In genomic region chr2:240437181-240437860, GRCh38 we compare ENCODE assay signal across 8 cellular contexts. TPM values are rescaled to one million over a fixed set of nuclear protein-coding genes. Genes with fewer than 3 reads are reported as not detected.
DNase-seq lines count a peak whose midpoint lies in the region; ATAC-seq and TF ChIP-seq lines count a peak whose summit lies in the region.

No MANE protein-coding gene starts in this region.

- no CpG with 5 or more reads among the region's 12 CpGs for WGBS in trophoblast cell (ENCODE audit: extremely low coverage, insufficient coverage, insufficient read length)

- POLR2A ChIA-PET in CD4-positive, alpha-beta T cell (lab: Charles Lee), result no interaction called here

- H2AK5ac ChIP-seq in trophoblast cell (ENCODE audit: low read length), result no peak overlapping the region

- intact Hi-C loops in CD4-positive, alpha-beta T cell (cut with DNase I, micrococcal nuclease), result loop anchor here in 1 of 2 experiments (5.0 to 10.0 kb wide), 4 partner anchors 125 to 413 kb away; partner anchors contain the start of genes CAPN10, DUSP28 and NDUFA10

- peak overlapping the region; percentile 47 for H3K18ac ChIP-seq in trophoblast cell (ENCODE audit: low read length)

- no peaks in the 10 kb centered on the region for H3K9me3 Mint-ChIP-seq in CD4-positive, alpha-beta T cell

- peaks cover 4% of the 10 kb centered on the region for H3K36me3 Mint-ChIP-seq in CD4-positive, alpha-beta T cell (ENCODE audit: low read depth)

- H3K4me3 ChIP-seq in SJCRH30 (peak overlapping the region; percentile 82), foreskin fibroblast (ENCODE audit: low read depth in 1 of 2, low read length in 2 of 2) (peak overlapping the region; percentile 72 to 77), trophoblast cell (ENCODE audit: low read depth, low read length) (no peak overlapping the region)

- peaks cover 22% of the 10 kb centered on the region for H3K27me3 Mint-ChIP-seq in CD4-positive, alpha-beta T cell

- peaks cover 27% of the 10 kb centered on the region; the same call in 1 of the 2 replicates for H3K4me1 ChIP-seq in SJCRH30
- peaks cover 10 to 21% of the 10 kb centered on the region in 2 experiments for H3K4me1 ChIP-seq in trophoblast cell (ENCODE audit: control insufficient read depth in 1 of 2, insufficient read depth in 2 of 2, low read length in 2 of 2)

- CTCF ChIA-PET in CD4-positive, alpha-beta T cell (lab: Charles Lee), result interaction anchor here (1.5 kb wide), 1 partner anchor 204 kb away, joined by 4 read pairs; no protein-coding TSS in a partner anchor

- no peak overlapping the region for H4K12ac ChIP-seq in trophoblast cell (ENCODE audit: low read depth, low read length)

- no peak for ATAC-seq in CD4-positive, alpha-beta T cell (ENCODE audit: poor library complexity)
- ATAC-seq in esophagus mucosa, result no peak

- no peak for TF ChIP-seq CTCF in CD4-positive, alpha-beta T cell (IDR thresholded peaks at IDR 0.05)
- TF ChIP-seq CTCF in foreskin fibroblast (IDR thresholded peaks at IDR 0.05; ENCODE audit: low read depth, low read length), result no peak

- H3K4me1 Mint-ChIP-seq in CD4-positive, alpha-beta T cell (ENCODE audit: low read depth), result peaks cover 4% of the 10 kb centered on the region

- H3K4me3 Mint-ChIP-seq in CD4-positive, alpha-beta T cell, result peak overlapping the region; percentile 68

- H3K4me2 ChIP-seq in trophoblast cell (ENCODE audit: low read length), result peak overlapping the region; percentile 94

- H3K36me3 ChIP-seq in SJCRH30 (no peaks in the 10 kb centered on the region), trophoblast cell (ENCODE audit: control insufficient read depth in 1 of 2, insufficient read depth in 2 of 2, low read length in 2 of 2) (peaks cover 6% of the 10 kb centered on the region in 2 experiments)

- H3K23ac ChIP-seq in trophoblast cell (ENCODE audit: low read length), result no peak overlapping the region

- no peak overlapping the region for H2BK120ac ChIP-seq in trophoblast cell (ENCODE audit: insufficient read depth, low read length, poor library complexity)

- H3K27ac ChIP-seq in CD4-positive, alpha-beta T cell (ENCODE audit: low read depth, low read length), result no peak overlapping the region
- H3K27ac ChIP-seq in SJCRH30 (no peak overlapping the region; the same call in 1 of the 2 replicates), trophoblast cell (ENCODE audit: low read depth, low read length) (no peak overlapping the region)

- DNase-seq in CD4-positive, alpha-beta T cell, result no peak
- DNase-seq in SJCRH30 (no peak), foreskin fibroblast (no peak), trophoblast cell (no peak), NCI-H1105 treated with DMSO at 0.1 percent for 48 hours (lab: John Stamatoyannopoulos, UW) (no peak), GDM1 (lab: John Stamatoyannopoulos, UW) (no peak)
- DNase-seq in activated CD4-positive, alpha-beta T cell treated with anti-CD3 and anti-CD28 coated beads, Interleukin-2, amount 50 U/mL, for 1 hour, result no peak

- peak overlapping the region; percentile 37 for H3K14ac ChIP-seq in trophoblast cell (ENCODE audit: low read length)

- H4K91ac ChIP-seq in trophoblast cell (ENCODE audit: low read depth, low read length), result no peak overlapping the region

- no peak overlapping the region for H3K27ac Mint-ChIP-seq in CD4-positive, alpha-beta T cell

- H2BK5ac ChIP-seq in trophoblast cell (ENCODE audit: low read depth, low read length, poor library complexity), result no peak overlapping the region

- no peak overlapping the region for H4K8ac ChIP-seq in trophoblast cell (ENCODE audit: low read depth, low read length)

- H2BK12ac ChIP-seq in trophoblast cell (ENCODE audit: low read length), result no peak overlapping the region

- peaks cover 5% of the 10 kb centered on the region for H3K79me2 ChIP-seq in trophoblast cell (ENCODE audit: control insufficient read depth, insufficient read depth, low read length, poor library complexity)

- H2AFZ ChIP-seq in trophoblast cell (ENCODE audit: insufficient read depth, low read length, poor library complexity), result no peak overlapping the region

- H3K9ac ChIP-seq in trophoblast cell (ENCODE audit: low read length), result no peak overlapping the region

- peaks cover 22% of the 10 kb centered on the region for H3K27me3 ChIP-seq in CD4-positive, alpha-beta T cell (ENCODE audit: control insufficient read depth, insufficient read depth, low read length)
- H3K27me3 ChIP-seq in SJCRH30 (no peaks in the 10 kb centered on the region), trophoblast cell (ENCODE audit: insufficient read depth, low read length) (peaks cover 13% of the 10 kb centered on the region)

- no peaks in the 10 kb centered on the region for H3K9me3 ChIP-seq in CD4-positive, alpha-beta T cell (ENCODE audit: control insufficient read depth, low read length)
- H3K9me3 ChIP-seq in SJCRH30 (replicated peaks) (no peaks in the 10 kb centered on the region), trophoblast cell (ENCODE audit: insufficient read depth, low read depth, low read length) (peaks cover 3% of the 10 kb centered on the region)

- peaks cover 12% of the 10 kb centered on the region for H3K79me1 ChIP-seq in trophoblast cell (ENCODE audit: low read length)

- peak overlapping the region; percentile 17 for H3K4ac ChIP-seq in trophoblast cell (ENCODE audit: low read depth, low read length)

RNA-seq across cellular contexts. Expression of gene GPC1, which starts 1.9 kb away (rescaled TPM):
- total RNA-seq in CD4-positive, alpha-beta T cell, result under 1 TPM; 0.58 to 0.98 TPM
- total RNA-seq in SJCRH30 (2014; rRNA removed; shearing (Covaris generic)), result 73.9 and 78.1 TPM in 2 replicates
- polyA plus RNA-seq in trophoblast cell (2013), result 114 and 122 TPM in 2 replicates
- 101 TPM for total RNA-seq in esophagus mucosa

Comparison
In these comparisons a context has a peak if more than half of its experiments do, and no peak if none do; other contexts are left out.
1. RNA of gene GPC1, which starts 1.9 kb away (total RNA-seq): 101 TPM in esophagus mucosa (single experiment) and 73.9 to 78.1 TPM in SJCRH30; 0.58 to 0.98 TPM in CD4-positive, alpha-beta T cell; every median in the first group is over 10 times any median in the second.